ENCODE assay signal across 1 cellular context in the genomic region with DNA sequence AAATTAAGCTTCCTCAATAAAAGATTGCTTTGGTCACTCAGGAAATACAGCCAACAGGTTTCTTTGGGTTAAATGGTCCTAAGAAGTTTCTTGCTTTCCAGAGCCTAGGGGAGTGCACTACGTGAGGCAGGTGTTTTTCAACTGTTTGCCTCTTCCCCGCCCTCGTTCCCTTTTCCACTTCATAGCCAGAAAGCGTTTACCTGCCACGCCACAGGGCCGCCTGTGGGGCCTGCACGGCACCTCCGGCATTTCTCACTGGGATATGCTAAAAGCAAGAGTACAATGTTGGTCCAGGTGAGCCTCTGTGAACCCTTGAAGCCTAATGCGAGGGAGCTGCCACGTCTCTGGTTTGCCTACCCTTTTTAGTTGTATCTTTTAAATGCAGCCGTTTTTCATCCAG.
TF ChIP-seq lines count a peak whose summit lies in the region.

No MANE protein-coding gene starts in this region.

TF ChIP-seq in GM23338, 12 proteins besides CTCF, POLR2A, EP300 and RAD21 (continued from another document):
- TF ChIP-seq, protein P1, sequence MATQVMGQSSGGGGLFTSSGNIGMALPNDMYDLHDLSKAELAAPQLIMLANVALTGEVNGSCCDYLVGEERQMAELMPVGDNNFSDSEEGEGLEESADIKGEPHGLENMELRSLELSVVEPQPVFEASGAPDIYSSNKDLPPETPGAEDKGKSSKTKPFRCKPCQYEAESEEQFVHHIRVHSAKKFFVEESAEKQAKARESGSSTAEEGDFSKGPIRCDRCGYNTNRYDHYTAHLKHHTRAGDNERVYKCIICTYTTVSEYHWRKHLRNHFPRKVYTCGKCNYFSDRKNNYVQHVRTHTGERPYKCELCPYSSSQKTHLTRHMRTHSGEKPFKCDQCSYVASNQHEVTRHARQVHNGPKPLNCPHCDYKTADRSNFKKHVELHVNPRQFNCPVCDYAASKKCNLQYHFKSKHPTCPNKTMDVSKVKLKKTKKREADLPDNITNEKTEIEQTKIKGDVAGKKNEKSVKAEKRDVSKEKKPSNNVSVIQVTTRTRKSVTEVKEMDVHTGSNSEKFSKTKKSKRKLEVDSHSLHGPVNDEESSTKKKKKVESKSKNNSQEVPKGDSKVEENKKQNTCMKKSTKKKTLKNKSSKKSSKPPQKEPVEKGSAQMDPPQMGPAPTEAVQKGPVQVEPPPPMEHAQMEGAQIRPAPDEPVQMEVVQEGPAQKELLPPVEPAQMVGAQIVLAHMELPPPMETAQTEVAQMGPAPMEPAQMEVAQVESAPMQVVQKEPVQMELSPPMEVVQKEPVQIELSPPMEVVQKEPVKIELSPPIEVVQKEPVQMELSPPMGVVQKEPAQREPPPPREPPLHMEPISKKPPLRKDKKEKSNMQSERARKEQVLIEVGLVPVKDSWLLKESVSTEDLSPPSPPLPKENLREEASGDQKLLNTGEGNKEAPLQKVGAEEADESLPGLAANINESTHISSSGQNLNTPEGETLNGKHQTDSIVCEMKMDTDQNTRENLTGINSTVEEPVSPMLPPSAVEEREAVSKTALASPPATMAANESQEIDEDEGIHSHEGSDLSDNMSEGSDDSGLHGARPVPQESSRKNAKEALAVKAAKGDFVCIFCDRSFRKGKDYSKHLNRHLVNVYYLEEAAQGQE (IDR thresholded peaks at IDR 0.05; ENCODE audit: unreplicated experiment), result no peak
- no peak for TF ChIP-seq EZH2 (IDR thresholded peaks at IDR 0.05; ENCODE audit: low read depth, unreplicated experiment)
- TF ChIP-seq ZNF462 (CRISPR knock-in tag; IDR thresholded peaks at IDR 0.05), result no peak
- TF ChIP-seq EZH2phosphoT487 (IDR thresholded peaks at IDR 0.05; ENCODE audit: unreplicated experiment), result no peak
- TF ChIP-seq CREB1 (CRISPR knock-in tag; IDR thresholded peaks at IDR 0.05; ENCODE audit: low read depth), result no peak
- no peak for TF ChIP-seq POLR2AphosphoS5 (IDR thresholded peaks at IDR 0.05; ENCODE audit: low read depth)
- no peak for TF ChIP-seq JUNB (IDR thresholded peaks at IDR 0.05; ENCODE audit: unreplicated experiment)
- no peak for TF ChIP-seq ZNF331 (CRISPR knock-in tag; IDR thresholded peaks at IDR 0.05; ENCODE audit: low read depth)
- no peak for TF ChIP-seq STAT1 (IDR thresholded peaks at IDR 0.05; ENCODE audit: unreplicated experiment)
- TF ChIP-seq NANOG (IDR thresholded peaks at IDR 0.05; ENCODE audit: borderline replicate concordance), result no peak
